1 cellular context compared by ENCODE assay signal in the genomic region with DNA sequence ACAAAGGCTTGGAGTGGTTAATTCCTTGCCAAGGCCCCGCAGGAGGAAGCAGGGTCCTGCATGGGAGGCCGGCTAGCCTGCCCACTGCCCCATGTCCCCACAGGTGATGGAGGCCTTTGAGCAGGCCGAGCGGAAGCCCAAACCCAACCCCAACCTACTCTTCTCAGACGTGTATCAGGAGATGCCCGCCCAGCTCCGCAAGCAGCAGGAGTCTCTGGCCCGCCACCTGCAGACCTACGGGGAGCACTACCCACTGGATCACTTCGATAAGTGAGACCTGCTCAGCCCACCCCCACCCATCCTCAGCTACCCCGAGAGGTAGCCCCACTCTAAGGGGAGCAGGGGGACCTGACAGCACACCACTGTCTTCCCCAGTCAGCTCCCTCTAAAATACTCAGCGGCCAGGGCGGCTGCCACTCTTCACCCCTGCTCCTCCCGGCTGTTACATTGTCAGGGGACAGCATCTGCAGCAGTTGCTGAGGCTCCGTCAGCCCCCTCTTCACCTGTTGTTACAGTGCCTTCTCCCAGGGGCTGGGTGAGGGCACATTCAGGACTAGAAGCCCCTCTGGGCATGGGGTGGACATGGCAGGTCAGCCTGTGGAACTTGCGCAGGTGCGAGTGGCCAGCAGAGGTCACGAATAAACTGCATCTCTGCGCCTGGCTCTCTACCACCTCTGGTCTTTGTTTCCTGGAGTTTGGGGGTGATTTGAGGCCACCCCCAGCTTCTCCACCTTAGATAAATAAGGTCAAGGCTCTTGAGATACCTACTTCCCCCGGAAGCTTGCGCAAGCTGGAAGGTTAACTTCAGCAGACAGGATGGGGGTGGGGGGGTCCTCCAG.
TF ChIP-seq lines count a peak whose summit lies in the region.

No MANE protein-coding gene starts in this region.

TF ChIP-seq in SK-N-SH, 30 proteins besides CTCF, POLR2A, EP300 and RAD21 (continued from another document):
- TF ChIP-seq ZBTB33 (IDR thresholded peaks at IDR 0.05; ENCODE audit: borderline replicate concordance, low read depth) (no peak), CHD2 (IDR thresholded peaks at IDR 0.05; ENCODE audit: low read length, partially characterized antibody) (no peak), TEAD4 (IDR thresholded peaks at IDR 0.05; ENCODE audit: borderline replicate concordance, insufficient read depth) (no peak), TCF12 (IDR thresholded peaks at IDR 0.05) (no peak)
- TF ChIP-seq, protein P1, sequence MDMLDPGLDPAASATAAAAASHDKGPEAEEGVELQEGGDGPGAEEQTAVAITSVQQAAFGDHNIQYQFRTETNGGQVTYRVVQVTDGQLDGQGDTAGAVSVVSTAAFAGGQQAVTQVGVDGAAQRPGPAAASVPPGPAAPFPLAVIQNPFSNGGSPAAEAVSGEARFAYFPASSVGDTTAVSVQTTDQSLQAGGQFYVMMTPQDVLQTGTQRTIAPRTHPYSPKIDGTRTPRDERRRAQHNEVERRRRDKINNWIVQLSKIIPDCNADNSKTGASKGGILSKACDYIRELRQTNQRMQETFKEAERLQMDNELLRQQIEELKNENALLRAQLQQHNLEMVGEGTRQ (IDR thresholded peaks at IDR 0.05; ENCODE audit: borderline replicate concordance, low read depth, low read length): no peak
